ENCODE assay signal across 1 cellular context in genomic region chr9:126700903-126701819, GRCh38.
TF ChIP-seq lines count a peak whose summit lies in the region.

No MANE protein-coding gene starts in this region.

TF ChIP-seq in WTC11, 78 proteins besides CTCF, POLR2A, EP300 and RAD21 (continued from another document):
- no peak for TF ChIP-seq FOXP4 (CRISPR knock-in tag; IDR thresholded peaks at IDR 0.05)
- no peak for TF ChIP-seq GTF2I (CRISPR knock-in tag; conservative IDR thresholded peaks at IDR 0.05)
- no peak for TF ChIP-seq HMGA2 (CRISPR knock-in tag; IDR thresholded peaks at IDR 0.05)
- TF ChIP-seq ZNF512 (CRISPR knock-in tag; IDR thresholded peaks at IDR 0.05; ENCODE audit: borderline replicate concordance): no peak
- TF ChIP-seq ARID4B (CRISPR knock-in tag; IDR thresholded peaks at IDR 0.05; ENCODE audit: borderline replicate concordance): no peak
- no peak for TF ChIP-seq KAT7 (CRISPR knock-in tag; IDR thresholded peaks at IDR 0.05; ENCODE audit: borderline replicate concordance)
